ENCODE assay signal across 14 cellular contexts in genomic region chr16:52123063-52123839, GRCh38.
"Had no signal": no experiment of that assay in that cellular context is flagged by ENCODE, and none has a peak within 500 bp of the region (broad histone marks: within the 10 kb centered on the region; RNA-seq: fewer than 3 reads in every experiment).

No MANE protein-coding gene starts in this region.

- H3K27ac ChIP-seq: brain microvascular endothelial cell, coronary artery, skin epidermis, transverse colon had no signal

- FAIRE-seq: endometrium, frontal cortex, keratinocyte had no signal

- H3K4me3 ChIP-seq: coronary artery, skin epidermis, transverse colon had no signal

- ATAC-seq: activated CD4-positive, alpha-beta T cell treated with anti-CD3 and anti-CD28 coated beads for 36 hours; WTC11 had no signal

- H3K4me1 ChIP-seq: transverse colon had no signal

- H3K9me3 ChIP-seq: transverse colon had no signal

- DNase-seq: activated CD4-positive, alpha-beta memory T cell treated with anti-CD3 and anti-CD28 coated beads for 36 hours; activated CD4-positive, alpha-beta T cell treated with anti-CD3 and anti-CD28 coated beads for 36 hours; brain microvascular endothelial cell; nephron progenitor cell; nucleus accumbens; stimulated activated CD4-positive, alpha-beta T cell treated with anti-CD3 and anti-CD28 coated beads, Interleukin-15, amount 100 ng/mL, for 24 hours; stimulated activated CD4-positive, alpha-beta T cell treated with anti-CD3 and anti-CD28 coated beads, Interleukin-2, amount 100 ng/mL, for 48 hours; transverse colon had no signal

- H3K27me3 ChIP-seq: brain microvascular endothelial cell, transverse colon had no signal

- H3K36me3 ChIP-seq: brain microvascular endothelial cell, transverse colon had no signal
